In genomic region chr21:15730484-15731242, GRCh38 we compare ENCODE assay signal across 8 cellular contexts. TPM values are rescaled to one million over a fixed set of nuclear protein-coding genes. Genes with fewer than 3 reads are reported as not detected.
A peak's percentile ranks its signal among the peaks of the same experiment; 100 is the strongest.
DNase-seq lines count a peak whose midpoint lies in the region; ATAC-seq and TF ChIP-seq lines count a peak whose summit lies in the region.

No MANE protein-coding gene starts in this region.

- H3K36me3 ChIP-seq in Caco-2 (ENCODE audit: control insufficient read depth, insufficient read depth, low read length), result no peaks in the 10 kb centered on the region
- no peaks in the 10 kb centered on the region for H3K36me3 ChIP-seq in prostate gland

- TF ChIP-seq POLR2A in prostate gland (IDR thresholded peaks at IDR 0.05), result no peak

- H3K9me3 Mint-ChIP-seq in Caco-2 (ENCODE audit: unreplicated experiment), result no peaks in the 10 kb centered on the region
- no peaks in the 10 kb centered on the region for H3K9me3 Mint-ChIP-seq in WTC11

- H3K9me3 ChIP-seq in Caco-2 (no peaks in the 10 kb centered on the region), prostate gland (no peaks in the 10 kb centered on the region)

- H3K4me1 ChIP-seq in Caco-2 (peaks cover 17% of the 10 kb centered on the region), foreskin keratinocyte (peaks cover 4% of the 10 kb centered on the region), prostate gland (replicated peaks) (no peaks in the 10 kb centered on the region)

- H3K36me3 Mint-ChIP-seq in Caco-2 (ENCODE audit: insufficient read depth, unreplicated experiment), result peaks cover 11% of the 10 kb centered on the region
- no peaks in the 10 kb centered on the region for H3K36me3 Mint-ChIP-seq in WTC11

- H3K4me3 ChIP-seq in Caco-2 (ENCODE audit: low read depth, low read length) (peak overlapping the region; percentile 93), prostate gland (peak overlapping the region; percentile 71 to 80)

- H3K4me1 Mint-ChIP-seq in Caco-2 (ENCODE audit: low read depth, unreplicated experiment) (peaks cover 7% of the 10 kb centered on the region), WTC11 (peaks cover 36% of the 10 kb centered on the region)

- no peak for DNase-seq in Caco-2
- no peak for DNase-seq in WTC11 (ENCODE audit: low spot score)
- peak in 1 of 2 donors; percentile 24 for DNase-seq in foreskin keratinocyte
- peak; percentile 16 for DNase-seq in prostate gland (ENCODE audit: low spot score)
- DNase-seq in activated CD4-positive, CD25-positive, alpha-beta regulatory T cell treated with anti-CD3 and anti-CD28 coated beads, Interleukin-2, amount 50 U/mL, for 72 hours, result no peak
- no peak for DNase-seq in UCSD-AML1 (lab: John Stamatoyannopoulos, UW; ENCODE audit: unreplicated experiment)
- no peak for DNase-seq in iPS-NIHi11 (ENCODE audit: low spot score)

- BruUV-seq in Caco-2 (replicated peaks; lab: Mats Ljungman, UMichigan), result no TSS peak

- H3K27me3 Mint-ChIP-seq in Caco-2 (ENCODE audit: insufficient read depth, unreplicated experiment), result no peaks in the 10 kb centered on the region
- H3K27me3 Mint-ChIP-seq in WTC11 (ENCODE audit: low read depth), result no peaks in the 10 kb centered on the region

- H3K27ac ChIP-seq in foreskin keratinocyte, result peak overlapping the region; percentile 81
- H3K27ac ChIP-seq in prostate gland, result peak overlapping the region; percentile 92 to 95

- H3K4me3 Mint-ChIP-seq in Caco-2 (ENCODE audit: unreplicated experiment) (peak overlapping the region; percentile 94), WTC11 (peak overlapping the region; percentile 95)

- WGBS in prostate gland, result 2% methylated on average over 25 of the region's 30 CpGs

- no peak for TF ChIP-seq CTCF in Caco-2 (IDR thresholded peaks at IDR 0.05; ENCODE audit: insufficient read depth in 1 of 2, low read depth in 1 of 2, low read length in 1 of 2, severe bottlenecking in 1 of 2, unreplicated experiment in 1 of 2)
- no peak for TF ChIP-seq CTCF in WTC11 (IDR thresholded peaks at IDR 0.05)
- TF ChIP-seq CTCF in foreskin keratinocyte (conservative IDR thresholded peaks at IDR 0.05), result no peak
- TF ChIP-seq CTCF in prostate gland (IDR thresholded peaks at IDR 0.05), result no peak

- H3K27ac Mint-ChIP-seq in Caco-2 (ENCODE audit: unreplicated experiment) (peak overlapping the region; percentile 93), WTC11 (peak overlapping the region; percentile 98)

- H3K27me3 ChIP-seq in Caco-2 (replicated peaks; ENCODE audit: control insufficient read depth, insufficient read depth, low read length) (no peaks in the 10 kb centered on the region), foreskin keratinocyte (no peaks in the 10 kb centered on the region), prostate gland (replicated peaks; ENCODE audit: insufficient read depth) (no peaks in the 10 kb centered on the region)

- ATAC-seq in HG03108 (IDR thresholded peaks at IDR 0.05; ENCODE audit: unreplicated experiment) (peak; percentile 2), WTC11 (0 out of 2 replicates have a peak, but pooled peaks have one; percentile 1), foreskin keratinocyte (no peak)

- CTCF ChIA-PET in Caco-2 (lab: Charles Lee), result no interaction called here
- CTCF ChIA-PET in WTC11 (lab: Charles Lee), result interaction anchor here (0.6 to 1.0 kb wide), 3 partner anchors 18 to 22 kb away, joined by 3 to 6 read pairs (median 3); no protein-coding TSS in a partner anchor

- POLR2A ChIA-PET in Caco-2 (lab: Charles Lee), result interaction anchor here (0.6 kb wide), 2 partner anchors 17 to 68 kb away, joined by 3 read pairs; no protein-coding TSS in a partner anchor
- POLR2A ChIA-PET in WTC11 (lab: Charles Lee), result interaction anchor here (1.0 kb wide), 1 partner anchor 22 kb away, joined by 3 read pairs; no protein-coding TSS in a partner anchor

- intact Hi-C loops in Caco-2 (cut with micrococcal nuclease; ENCODE audit: unreplicated experiment), result loop anchor here (5.0 kb wide), 1 partner anchor 97 kb away; no protein-coding TSS in a partner anchor
- intact Hi-C loops in prostate gland (cut with DNase I), result loop anchor here (10.0 kb wide), 1 partner anchor 94 kb away; no protein-coding TSS in a partner anchor

TF ChIP-seq in WTC11, 78 proteins besides CTCF, POLR2A, EP300 and RAD21:
- TF ChIP-seq ATF1 (CRISPR knock-in tag; IDR thresholded peaks at IDR 0.05), result no peak
- TF ChIP-seq, protein P1, sequence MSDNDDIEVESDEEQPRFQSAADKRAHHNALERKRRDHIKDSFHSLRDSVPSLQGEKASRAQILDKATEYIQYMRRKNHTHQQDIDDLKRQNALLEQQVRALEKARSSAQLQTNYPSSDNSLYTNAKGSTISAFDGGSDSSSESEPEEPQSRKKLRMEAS (CRISPR knock-in tag; IDR thresholded peaks at IDR 0.05), result peak; percentile 29; the same call in 1 of the 2 replicates
TF ChIP-seq in WTC11: peak in this region for 1.

RNA-seq across cellular contexts. Expression of gene USP25, which starts 0.9 kb away (rescaled TPM):
- total RNA-seq in Caco-2 (2022) (44.3 and 46.7 TPM in 2 replicates), WTC11 (2021) (36.7 to 42.0 TPM (median 37.7 TPM) in 3 replicates), foreskin keratinocyte (25.5 and 27.3 TPM in 2 replicates), prostate gland (10 to 100 TPM; 30.4 to 49.3 TPM)
- 9.0 TPM in 2 replicates for polyA plus RNA-seq in foreskin keratinocyte
